ENCODE assay signal across 15 cellular contexts in genomic region chr20:32793059-32793458, GRCh38. TPM values are rescaled to one million over a fixed set of nuclear protein-coding genes. Genes with fewer than 3 reads are reported as not detected.
DNase-seq lines count a peak whose midpoint lies in the region; ATAC-seq and TF ChIP-seq lines count a peak whose summit lies in the region.
"Had no signal": no experiment of that assay in that cellular context is flagged by ENCODE, and none has a peak within 500 bp of the region (broad histone marks: within the 10 kb centered on the region; RNA-seq: fewer than 3 reads in every experiment).

No MANE protein-coding gene starts in this region.

- intact Hi-C loops in activated T-helper 1 cell treated with anti-CD3 and anti-CD28 coated beads, Interleukin-12 subunit alpha, Interleukin-12 subunit beta, Interleukin-2, Interleukin-4 antibody, amounts not matched to agents 30 ng/mL and 10 ng/mL and 1 ng/mL, durations not matched to agents 14 hours and 24 hours and 36 hours (cut with micrococcal nuclease) = loop anchor here (5.0 kb wide), 1 partner anchor 39 kb away; no protein-coding TSS in a partner anchor
- intact Hi-C loops in naive thymus-derived CD4-positive, alpha-beta T cell (cut with micrococcal nuclease) = loop anchor here (2.0 to 5.0 kb wide), 3 partner anchors 38 to 419 kb away; no protein-coding TSS in a partner anchor

- peaks cover 51% of the 10 kb centered on the region for H3K4me1 Mint-ChIP-seq in activated T-cell treated with anti-CD3 and anti-CD28 coated beads, Interleukin-2, amount 50 U/mL, for 24 hours (ENCODE audit: low read depth)
- H3K4me1 Mint-ChIP-seq in activated T-helper 1 cell treated with anti-CD3 and anti-CD28 coated beads, Interleukin-12 subunit alpha, Interleukin-12 subunit beta, Interleukin-2, Interleukin-4 antibody, amounts not matched to agents 30 ng/mL and 10 ng/mL and 1 ng/mL, durations not matched to agents 14 hours and 24 hours and 36 hours (ENCODE audit: low read depth) = peaks cover 29% of the 10 kb centered on the region
- H3K4me1 Mint-ChIP-seq in naive thymus-derived CD4-positive, alpha-beta T cell = peaks cover 20 to 71% (median 64%) of the 10 kb centered on the region in 7 donors

- no peaks in the 10 kb centered on the region for H3K36me3 ChIP-seq in naive thymus-derived CD4-positive, alpha-beta T cell (ENCODE audit: control insufficient read depth in 2 of 3, insufficient read depth in 3 of 3, low read length in 3 of 3)
- H3K36me3 ChIP-seq: vagina had no signal

- no peak for ATAC-seq in naive thymus-derived CD4-positive, alpha-beta T cell
- no peak for ATAC-seq in HG03139 (IDR thresholded peaks at IDR 0.05; ENCODE audit: unreplicated experiment)

- H3K4me3 Mint-ChIP-seq in activated T-cell treated with anti-CD3 and anti-CD28 coated beads, Interleukin-2, amount 50 U/mL, for 24 hours = no peak overlapping the region
- no peak overlapping the region for H3K4me3 Mint-ChIP-seq in activated T-helper 1 cell treated with anti-CD3 and anti-CD28 coated beads, Interleukin-12 subunit alpha, Interleukin-12 subunit beta, Interleukin-2, Interleukin-4 antibody, amounts not matched to agents 30 ng/mL and 10 ng/mL and 1 ng/mL, durations not matched to agents 14 hours and 24 hours and 36 hours
- peak overlapping the region in 9 of 10 donors; percentile 52 to 80 (median 74) for H3K4me3 Mint-ChIP-seq in naive thymus-derived CD4-positive, alpha-beta T cell
- H3K4me3 Mint-ChIP-seq: neural progenitor cell had no signal

- DNase-seq in activated T-cell treated with anti-CD3 and anti-CD28 coated beads, Interleukin-2, amount 50 U/mL, for 24 hours = no peak
- no peak for DNase-seq in activated T-cell treated with anti-CD3 and anti-CD28 coated beads, Interleukin-2, amount 50 U/mL, for 48 hours
- DNase-seq in activated T-helper 1 cell treated with anti-CD3 and anti-CD28 coated beads, Interleukin-12 subunit alpha, Interleukin-12 subunit beta, Interleukin-2, Interleukin-4 antibody, amounts not matched to agents 30 ng/mL and 10 ng/mL and 1 ng/mL, durations not matched to agents 14 hours and 24 hours and 36 hours (ENCODE audit: low spot score) = no peak
- no peak for DNase-seq in naive thymus-derived CD4-positive, alpha-beta T cell
- DNase-seq in stimulated activated CD8-positive, alpha-beta memory T cell treated with anti-CD3 and anti-CD28 coated beads, Interleukin-4, amount 100 ng/mL, for 48 hours = no peak
- DNase-seq in islet precursor cell = no peak
- DNase-seq: activated effector memory CD4-positive, alpha-beta T cell treated with Interleukin-2 at 50 U/mL for 16 hours; cortex of kidney; NCI-H1048; NCI-H2081 treated with DMSO at 0.1 percent for 48 hours had no signal

- no peaks in the 10 kb centered on the region for H3K9me3 Mint-ChIP-seq in activated T-cell treated with anti-CD3 and anti-CD28 coated beads, Interleukin-2, amount 50 U/mL, for 24 hours
- no peaks in the 10 kb centered on the region for H3K9me3 Mint-ChIP-seq in activated T-helper 1 cell treated with anti-CD3 and anti-CD28 coated beads, Interleukin-12 subunit alpha, Interleukin-12 subunit beta, Interleukin-2, Interleukin-4 antibody, amounts not matched to agents 30 ng/mL and 10 ng/mL and 1 ng/mL, durations not matched to agents 14 hours and 24 hours and 36 hours
- no peaks in the 10 kb centered on the region for H3K9me3 Mint-ChIP-seq in naive thymus-derived CD4-positive, alpha-beta T cell
- H3K9me3 Mint-ChIP-seq: neural progenitor cell had no signal

- no peaks in the 10 kb centered on the region for H3K27me3 ChIP-seq in naive thymus-derived CD4-positive, alpha-beta T cell (ENCODE audit: control insufficient read depth in 2 of 2, insufficient read depth in 2 of 2, low read length in 2 of 2)
- H3K27me3 ChIP-seq: esophagus muscularis mucosa, neural progenitor cell, vagina had no signal

- H3K27me3 Mint-ChIP-seq in activated T-cell treated with anti-CD3 and anti-CD28 coated beads, Interleukin-2, amount 50 U/mL, for 24 hours = no peaks in the 10 kb centered on the region
- H3K27me3 Mint-ChIP-seq in activated T-helper 1 cell treated with anti-CD3 and anti-CD28 coated beads, Interleukin-12 subunit alpha, Interleukin-12 subunit beta, Interleukin-2, Interleukin-4 antibody, amounts not matched to agents 30 ng/mL and 10 ng/mL and 1 ng/mL, durations not matched to agents 14 hours and 24 hours and 36 hours (ENCODE audit: insufficient read depth) = no peaks in the 10 kb centered on the region
- H3K27me3 Mint-ChIP-seq in naive thymus-derived CD4-positive, alpha-beta T cell = no peaks in the 10 kb centered on the region

- H3K27ac ChIP-seq in naive thymus-derived CD4-positive, alpha-beta T cell (ENCODE audit: low read depth, low read length) = peak overlapping the region; percentile 64
- H3K27ac ChIP-seq: esophagus muscularis mucosa, neural progenitor cell, vagina had no signal

- no peaks in the 10 kb centered on the region for H3K9me3 ChIP-seq in naive thymus-derived CD4-positive, alpha-beta T cell (ENCODE audit: control insufficient read depth in 2 of 3, low read length in 3 of 3)
- H3K9me3 ChIP-seq: esophagus muscularis mucosa, vagina had no signal

- peak overlapping the region; percentile 30 for H3K4me3 ChIP-seq in naive thymus-derived CD4-positive, alpha-beta T cell (ENCODE audit: low read length)
- H3K4me3 ChIP-seq: esophagus muscularis mucosa, neural progenitor cell, vagina had no signal

- H3K4me1 ChIP-seq in naive thymus-derived CD4-positive, alpha-beta T cell (ENCODE audit: control insufficient read depth in 2 of 2, insufficient read depth in 2 of 2, low read length in 2 of 2) = peaks cover 3 to 51% of the 10 kb centered on the region in 2 donors

- peak overlapping the region; percentile 46 for H3K27ac Mint-ChIP-seq in activated T-cell treated with anti-CD3 and anti-CD28 coated beads, Interleukin-2, amount 50 U/mL, for 24 hours
- peak overlapping the region; percentile 40 for H3K27ac Mint-ChIP-seq in activated T-helper 1 cell treated with anti-CD3 and anti-CD28 coated beads, Interleukin-12 subunit alpha, Interleukin-12 subunit beta, Interleukin-2, Interleukin-4 antibody, amounts not matched to agents 30 ng/mL and 10 ng/mL and 1 ng/mL, durations not matched to agents 14 hours and 24 hours and 36 hours
- peak overlapping the region in 8 of 9 donors; percentile 75 to 95 (median 90) for H3K27ac Mint-ChIP-seq in naive thymus-derived CD4-positive, alpha-beta T cell
- H3K27ac Mint-ChIP-seq: neural progenitor cell had no signal

- POLR2A ChIA-PET in naive thymus-derived CD4-positive, alpha-beta T cell (lab: Charles Lee) = interaction anchor here (0.6 to 1.4 kb wide), 3 partner anchors 28 to 32 kb away, joined by 3 to 11 read pairs (median 5); partner anchors contain the start of gene MAPRE1

- CTCF ChIA-PET in naive thymus-derived CD4-positive, alpha-beta T cell (lab: Charles Lee) = interaction anchor here (0.5 to 1.6 kb wide), 6 partner anchors 10 to 508 kb away, joined by 3 to 8 read pairs (median 4); partner anchors contain the start of gene MAPRE1

- TF ChIP-seq CTCF in GM12874 (IDR thresholded peaks at IDR 0.05; ENCODE audit: insufficient read depth, low read depth, low read length) = peak; percentile 16; the same call in 1 of the 2 replicates

- H3K36me3 Mint-ChIP-seq in activated T-cell treated with anti-CD3 and anti-CD28 coated beads, Interleukin-2, amount 50 U/mL, for 24 hours (ENCODE audit: low read depth) = no peaks in the 10 kb centered on the region
- no peaks in the 10 kb centered on the region for H3K36me3 Mint-ChIP-seq in activated T-helper 1 cell treated with anti-CD3 and anti-CD28 coated beads, Interleukin-12 subunit alpha, Interleukin-12 subunit beta, Interleukin-2, Interleukin-4 antibody, amounts not matched to agents 30 ng/mL and 10 ng/mL and 1 ng/mL, durations not matched to agents 14 hours and 24 hours and 36 hours (ENCODE audit: low read depth)
- H3K36me3 Mint-ChIP-seq in naive thymus-derived CD4-positive, alpha-beta T cell = peaks cover 0 to under 1% (median 0%) of the 10 kb centered on the region in 5 donors

RNA-seq across cellular contexts. Expression of gene MAPRE1, which starts 26.7 kb away (rescaled TPM):
- 142 and 146 TPM in 2 replicates for total RNA-seq in activated T-helper 1 cell treated with anti-CD3 and anti-CD28 coated beads, Interleukin-12 subunit alpha, Interleukin-12 subunit beta, Interleukin-2, Interleukin-4 antibody, amounts not matched to agents 30 ng/mL and 10 ng/mL and 1 ng/mL, durations not matched to agents 14 hours and 24 hours and 36 hours
- 100 to 1,000 TPM in 3 of 5 experiments, 10 to 100 TPM in 2; 83.0 to 118 (median 107) TPM for total RNA-seq in naive thymus-derived CD4-positive, alpha-beta T cell
- polyA plus RNA-seq in naive thymus-derived CD4-positive, alpha-beta T cell = 100 to 1,000 TPM in 1 of 2 donors, 10 to 100 TPM in 1; 91.3 to 105 TPM

RNA-seq across cellular contexts. Expression of gene DNMT3B, which starts 30.9 kb away (rescaled TPM):
- total RNA-seq in activated T-helper 1 cell treated with anti-CD3 and anti-CD28 coated beads, Interleukin-12 subunit alpha, Interleukin-12 subunit beta, Interleukin-2, Interleukin-4 antibody, amounts not matched to agents 30 ng/mL and 10 ng/mL and 1 ng/mL, durations not matched to agents 14 hours and 24 hours and 36 hours = 0.75 and 0.93 TPM in 2 replicates
- total RNA-seq in naive thymus-derived CD4-positive, alpha-beta T cell = 1 to 10 TPM in 1 of 5 experiments, under 1 TPM in 4; 0.32 to 2.5 (median 0.66) TPM
- under 1 TPM; 0.33 to 0.72 TPM for polyA plus RNA-seq in naive thymus-derived CD4-positive, alpha-beta T cell

RNA-seq across cellular contexts. Expression of gene COMMD7, which starts 49.8 kb away (rescaled TPM):
- total RNA-seq in activated T-helper 1 cell treated with anti-CD3 and anti-CD28 coated beads, Interleukin-12 subunit alpha, Interleukin-12 subunit beta, Interleukin-2, Interleukin-4 antibody, amounts not matched to agents 30 ng/mL and 10 ng/mL and 1 ng/mL, durations not matched to agents 14 hours and 24 hours and 36 hours = 41.3 and 43.0 TPM in 2 replicates
- total RNA-seq in naive thymus-derived CD4-positive, alpha-beta T cell = 10 to 100 TPM; 31.5 to 66.3 (median 40.3) TPM
- polyA plus RNA-seq in naive thymus-derived CD4-positive, alpha-beta T cell = 100 to 1,000 TPM; 141 TPM

Comparison
In these comparisons a context has a peak if more than half of its experiments do, and no peak if none do; other contexts are left out.
1. H3K27ac Mint-ChIP-seq: peak in every context shown above with its lines; median percentile 90 in naive thymus-derived CD4-positive, alpha-beta T cell; 46 in activated T-cell treated with anti-CD3 and anti-CD28 coated beads, Interleukin-2, amount 50 U/mL, for 24 hours; 40 in activated T-helper 1 cell treated with anti-CD3 and anti-CD28 coated beads, Interleukin-12 subunit alpha, Interleukin-12 subunit beta, Interleukin-2, Interleukin-4 antibody, amounts not matched to agents 30 ng/mL and 10 ng/mL and 1 ng/mL, durations not matched to agents 14 hours and 24 hours and 36 hours.
2. H3K4me3 Mint-ChIP-seq: peak in naive thymus-derived CD4-positive, alpha-beta T cell (9 of 10); none in activated T-cell treated with anti-CD3 and anti-CD28 coated beads, Interleukin-2, amount 50 U/mL, for 24 hours (single experiment) and activated T-helper 1 cell treated with anti-CD3 and anti-CD28 coated beads, Interleukin-12 subunit alpha, Interleukin-12 subunit beta, Interleukin-2, Interleukin-4 antibody, amounts not matched to agents 30 ng/mL and 10 ng/mL and 1 ng/mL, durations not matched to agents 14 hours and 24 hours and 36 hours (single experiment).